ENCODE assay signal across 27 cellular contexts in the genomic region with DNA sequence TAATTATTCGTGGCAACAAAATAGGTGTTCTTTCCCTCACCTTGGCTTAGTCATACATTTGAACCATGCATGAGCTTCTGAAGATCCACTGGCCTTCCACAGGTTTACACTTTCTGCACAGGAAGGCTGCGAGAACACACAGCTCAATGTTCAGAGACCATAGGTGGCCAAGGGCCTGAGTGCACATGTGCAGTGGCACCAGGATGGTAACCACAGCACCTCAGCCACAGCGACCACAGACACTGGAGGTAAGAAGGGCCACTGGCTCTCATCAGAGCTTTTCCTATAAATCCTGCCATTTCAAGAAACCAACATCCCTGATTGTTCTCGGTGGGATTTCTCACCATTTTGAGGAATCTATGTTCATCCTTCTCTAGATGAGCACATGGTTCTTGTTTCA. TPM values are rescaled to one million over a fixed set of nuclear protein-coding genes. Genes with fewer than 3 reads are reported as not detected.
DNase-seq lines count a peak whose midpoint lies in the region; ATAC-seq and TF ChIP-seq lines count a peak whose summit lies in the region.
"Had no signal": no experiment of that assay in that cellular context is flagged by ENCODE, and none has a peak within 500 bp of the region (broad histone marks: within the 10 kb centered on the region; RNA-seq: fewer than 3 reads in every experiment).

No MANE protein-coding gene starts in this region.

- H3K9ac ChIP-seq in neural cell (ENCODE audit: low read length) = peak overlapping the region; percentile 96
- H3K9ac ChIP-seq: BLaER1 had no signal

- peaks cover 15% of the 10 kb centered on the region for H3K4me1 Mint-ChIP-seq in type B pancreatic cell (ENCODE audit: unreplicated experiment)
- H3K4me1 Mint-ChIP-seq: stimulated activated effector memory CD8-positive, alpha-beta T cell treated with anti-CD3 and anti-CD28 coated beads, Interleukin-12 subunit alpha, Interleukin-12 subunit beta, amount 100 ng/mL, for 72 hours had no signal

- TF ChIP-seq RAD21 in neural cell (conservative IDR thresholded peaks at IDR 0.05) = no peak

- DNase-seq in right cardiac atrium (no peak), heart right ventricle (no peak), fibroblast of mammary gland (ENCODE audit: low read depth) (no peak), type B pancreatic cell (ENCODE audit: extremely low spot score, unreplicated experiment) (no peak)
- no peak for DNase-seq in NK-92 treated with Interleukin-12 subunit alpha and Interleukin-12 subunit beta, amount 100 ng/mL, for 24 hours (lab: John Stamatoyannopoulos, UW)
- DNase-seq: ACHN; activated naive CD4-positive, alpha-beta T cell treated with anti-CD3 and anti-CD28 coated beads for 36 hours; activated T-cell treated with anti-CD3 and anti-CD28 coated beads, Interleukin-2, amount 50 U/mL, for 72 hours; Caco-2; effector CD4-positive, alpha-beta T cell; erythroblast; gastrocnemius medialis; MG63; naive thymus-derived CD4-positive, alpha-beta T cell; NCI-H1417 treated with DMSO at 0.1 percent for 48 hours; NCI-H2171 treated with DMSO at 0.1 percent for 48 hours; NCI-H524 treated with DMSO at 0.1 percent for 48 hours; OCI-M1; SHP77 treated with DMSO at 0.1 percent for 48 hours; stimulated activated CD4-positive, alpha-beta T cell treated with anti-CD3 and anti-CD28 coated beads, Interleukin-1b, Interleukin-23, amount 100 ng/mL, for 48 hours; testis had no signal

- WGBS in right cardiac atrium = 95% methylated on average over 4 of the region's 4 CpGs
- 84 to 93% methylated on average over 4 of the region's 4 CpGs for WGBS in heart right ventricle, 2 donors

- H3K4me1 ChIP-seq in right cardiac atrium (ENCODE audit: control insufficient read depth, insufficient read depth, low read length) = peaks cover 1% of the 10 kb centered on the region
- H3K4me1 ChIP-seq in heart right ventricle = peaks cover 0 to 33% (median 9%) of the 10 kb centered on the region in 9 donors
- H3K4me1 ChIP-seq: BLaER1, Caco-2 had no signal

- no peak overlapping the region for H3K27ac ChIP-seq in right cardiac atrium (ENCODE audit: low read length)
- H3K27ac ChIP-seq in heart right ventricle = no peak overlapping the region
- peak overlapping the region; percentile 93 for H3K27ac ChIP-seq in neural cell (ENCODE audit: low read length)
- H3K27ac ChIP-seq: BLaER1, gastrocnemius medialis, testis had no signal

- ATAC-seq in right cardiac atrium (no peak), heart right ventricle (no peak), GM21529 (IDR thresholded peaks at IDR 0.05; ENCODE audit: unreplicated experiment) (no peak), GM21360 (IDR thresholded peaks at IDR 0.05; ENCODE audit: unreplicated experiment) (no peak)
- ATAC-seq: activated T-cell treated with anti-CD3 and anti-CD28 coated beads, Interleukin-2, amount 50 U/mL, for 72 hours; gastrocnemius medialis; naive thymus-derived CD4-positive, alpha-beta T cell; stimulated activated effector memory CD8-positive, alpha-beta T cell treated with anti-CD3 and anti-CD28 coated beads, Interleukin-12 subunit alpha, Interleukin-12 subunit beta, amount 100 ng/mL, for 72 hours had no signal

- H3K9me3 ChIP-seq in right cardiac atrium (ENCODE audit: control insufficient read depth, low read length) = no peaks in the 10 kb centered on the region
- no peaks in the 10 kb centered on the region for H3K9me3 ChIP-seq in heart right ventricle
- no peaks in the 10 kb centered on the region for H3K9me3 ChIP-seq in neural cell (ENCODE audit: low read length)
- H3K9me3 ChIP-seq: Caco-2, gastrocnemius medialis, MG63, testis had no signal

- peaks cover 62% of the 10 kb centered on the region for H3K79me2 ChIP-seq in neural cell (replicated peaks; ENCODE audit: insufficient read depth, low read length)

- H3K9me2 ChIP-seq in neural cell (ENCODE audit: insufficient read depth, low read length) = no peaks in the 10 kb centered on the region

- no peak overlapping the region for H2AFZ ChIP-seq in neural cell (ENCODE audit: low read depth, low read length)

- H3K4me3 ChIP-seq in right cardiac atrium (ENCODE audit: low read length) (peak overlapping the region; percentile 84), heart right ventricle (peak overlapping the region in 4 of 10 donors; percentile 52 to 67 (median 62)), fibroblast of mammary gland (ENCODE audit: control insufficient read depth, low read depth, low read length) (peak overlapping the region; percentile 61), neural cell (ENCODE audit: low read length) (peak overlapping the region; percentile 87)
- H3K4me3 ChIP-seq: BLaER1 had no signal

- H4K20me1 ChIP-seq in neural cell (ENCODE audit: insufficient read depth) = no peaks in the 10 kb centered on the region
- H4K20me1 ChIP-seq: BLaER1 had no signal

- H3K36me3 Mint-ChIP-seq in type B pancreatic cell = peaks cover 3% of the 10 kb centered on the region
- H3K36me3 Mint-ChIP-seq: IgD-negative memory B cell; naive thymus-derived CD4-positive, alpha-beta T cell; stimulated activated effector memory CD8-positive, alpha-beta T cell treated with anti-CD3 and anti-CD28 coated beads, Interleukin-12 subunit alpha, Interleukin-12 subunit beta, amount 100 ng/mL, for 72 hours had no signal

- H3K27ac Mint-ChIP-seq in type B pancreatic cell = no peak overlapping the region
- H3K27ac Mint-ChIP-seq: activated naive CD4-positive, alpha-beta T cell treated with anti-CD3 and anti-CD28 coated beads for 36 hours; activated T-cell treated with anti-CD3 and anti-CD28 coated beads, Interleukin-2, amount 50 U/mL, for 72 hours; IgD-negative memory B cell; naive thymus-derived CD4-positive, alpha-beta T cell; stimulated activated effector memory CD8-positive, alpha-beta T cell treated with anti-CD3 and anti-CD28 coated beads, Interleukin-12 subunit alpha, Interleukin-12 subunit beta, amount 100 ng/mL, for 72 hours had no signal

- intact Hi-C loops in right cardiac atrium (cut with DNase I) = no loop called here
- intact Hi-C loops in heart right ventricle (cut with DNase I) = loop anchor here in 1 of 10 donors (10.0 kb wide), 1 partner anchor 135 kb away; no protein-coding TSS in a partner anchor

- H3K27me3 Mint-ChIP-seq in type B pancreatic cell = peaks cover 72% of the 10 kb centered on the region

- peak overlapping the region; percentile 92 for H3K4me3 Mint-ChIP-seq in type B pancreatic cell
- H3K4me3 Mint-ChIP-seq: activated naive CD4-positive, alpha-beta T cell treated with anti-CD3 and anti-CD28 coated beads for 36 hours; activated T-cell treated with anti-CD3 and anti-CD28 coated beads, Interleukin-2, amount 50 U/mL, for 72 hours; IgD-negative memory B cell; naive thymus-derived CD4-positive, alpha-beta T cell; stimulated activated effector memory CD8-positive, alpha-beta T cell treated with anti-CD3 and anti-CD28 coated beads, Interleukin-12 subunit alpha, Interleukin-12 subunit beta, amount 100 ng/mL, for 72 hours had no signal

- peak overlapping the region; percentile 68 for H3K4me2 ChIP-seq in neural cell (ENCODE audit: low read length)
- H3K4me2 ChIP-seq: BLaER1 had no signal

- TF ChIP-seq CTCF in heart right ventricle (IDR thresholded peaks at IDR 0.05) = no peak
- no peak for TF ChIP-seq CTCF in fibroblast of mammary gland (conservative IDR thresholded peaks at IDR 0.05; ENCODE audit: control insufficient read depth, insufficient read depth, low read depth, low read length)
- TF ChIP-seq CTCF in neural cell (IDR thresholded peaks at IDR 0.05; ENCODE audit: poor library complexity, severe bottlenecking) = no peak
- no peak for TF ChIP-seq CTCF in type B pancreatic cell (conservative IDR thresholded peaks at IDR 0.05)

- H3K36me3 ChIP-seq in heart right ventricle = peaks cover 0 to 12% (median 0%) of the 10 kb centered on the region in 9 donors
- H3K36me3 ChIP-seq in neural cell (ENCODE audit: insufficient read depth, low read length) = peaks cover 13% of the 10 kb centered on the region
- H3K36me3 ChIP-seq: BLaER1, gastrocnemius medialis, MG63 had no signal

- H3K27me3 ChIP-seq in right cardiac atrium (ENCODE audit: control insufficient read depth, insufficient read depth) = no peaks in the 10 kb centered on the region
- peaks cover 0 to 24% (median 0%) of the 10 kb centered on the region in 7 donors for H3K27me3 ChIP-seq in heart right ventricle
- H3K27me3 ChIP-seq in neural cell (ENCODE audit: insufficient read depth, low read depth, low read length) = no peaks in the 10 kb centered on the region
- H3K27me3 ChIP-seq: BLaER1, MG63, testis had no signal

- no peak for TF ChIP-seq EP300 in neural cell (conservative IDR thresholded peaks at IDR 0.05; ENCODE audit: poor library complexity, severe bottlenecking)

- no peaks in the 10 kb centered on the region for H3K9me3 Mint-ChIP-seq in type B pancreatic cell
- H3K9me3 Mint-ChIP-seq: activated naive CD4-positive, alpha-beta T cell treated with anti-CD3 and anti-CD28 coated beads for 36 hours; activated T-cell treated with anti-CD3 and anti-CD28 coated beads, Interleukin-2, amount 50 U/mL, for 72 hours had no signal

- no peaks in the 10 kb centered on the region for H3F3A ChIP-seq in neural cell (ENCODE audit: insufficient read depth, low read length, poor library complexity, severe bottlenecking)

TF ChIP-seq in neural cell, 6 proteins besides CTCF, POLR2A, EP300 and RAD21:
- no peak for TF ChIP-seq EZH2 (IDR thresholded peaks at IDR 0.05; ENCODE audit: borderline replicate concordance, insufficient read depth, low read length, poor library complexity, severe bottlenecking)
- TF ChIP-seq MXI1 (conservative IDR thresholded peaks at IDR 0.05; ENCODE audit: poor library complexity, severe bottlenecking) = no peak

RNA-seq across cellular contexts. Expression of a gene that starts 1.6 kb away (rescaled TPM):
- total RNA-seq in right cardiac atrium (10 to 100 TPM in 3 of 4 donors, 1 to 10 TPM in 1; 9.2 to 19.8 (median 17.1) TPM), heart right ventricle (10 to 100 TPM in 6 of 10 donors, 1 to 10 TPM in 4; 5.8 to 16.9 (median 10.4) TPM), type B pancreatic cell (ENCODE audit: low replicate concordance) (11.4 and 47.1 TPM in 2 replicates)
- polyA plus RNA-seq in right cardiac atrium (5.1 TPM), heart right ventricle (1 to 10 TPM; 3.4 to 8.1 TPM), neural cell (118 and 124 TPM in 2 replicates)
- polyA minus RNA-seq in neural cell = 307 and 341 TPM in 2 replicates
- total RNA-seq: activated naive CD4-positive, alpha-beta T cell treated with anti-CD3 and anti-CD28 coated beads for 36 hours; activated T-cell treated with anti-CD3 and anti-CD28 coated beads, Interleukin-2, amount 50 U/mL, for 72 hours; Caco-2; naive thymus-derived CD4-positive, alpha-beta T cell had no signal
- polyA plus RNA-seq: IgD-negative memory B cell; naive thymus-derived CD4-positive, alpha-beta T cell had no signal
